17 cellular contexts compared by ENCODE assay signal in the genomic region with DNA sequence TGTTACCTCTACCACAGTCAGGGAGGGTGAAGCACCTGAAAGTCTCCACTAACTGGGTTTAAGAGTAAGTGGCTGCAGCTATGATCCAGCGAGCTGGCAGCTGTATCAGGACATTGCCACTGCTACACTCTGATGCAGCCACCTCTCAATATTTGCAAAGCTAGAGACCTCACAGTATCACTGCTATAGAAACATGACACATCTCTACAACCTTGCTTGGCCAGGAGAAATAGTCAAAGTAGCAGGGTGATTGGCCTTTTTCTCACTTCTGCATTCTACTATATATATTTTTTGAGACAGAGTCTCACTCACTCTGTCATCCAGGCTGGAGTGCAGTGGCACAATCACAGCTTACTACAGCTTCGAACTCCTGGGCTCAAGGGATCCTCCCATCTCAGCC. TPM values are rescaled to one million over a fixed set of nuclear protein-coding genes. Genes with fewer than 3 reads are reported as not detected.
DNase-seq lines count a peak whose midpoint lies in the region; ATAC-seq and TF ChIP-seq lines count a peak whose summit lies in the region.
"Had no signal": no experiment of that assay in that cellular context is flagged by ENCODE, and none has a peak within 500 bp of the region (broad histone marks: within the 10 kb centered on the region; RNA-seq: fewer than 3 reads in every experiment).

No MANE protein-coding gene starts in this region.

- H3K27ac Mint-ChIP-seq in activated B cell treated with CpG ODN at 0.5 μM for 24 hours (no peak overlapping the region), natural killer cell (no peak overlapping the region)
- no peak overlapping the region for H3K27ac Mint-ChIP-seq in activated CD4-positive, alpha-beta memory T cell treated with anti-CD3 and anti-CD28 coated beads, Interleukin-2, amount 10 ng/mL, durations not matched to agents 7 days and 5 days

- intact Hi-C loops in activated B cell treated with CpG ODN at 0.5 μM for 24 hours (cut with micrococcal nuclease) (loop anchor here (1.0 kb wide), 1 partner anchor 25 kb away; a partner anchor contains a TSS), natural killer cell (cut with micrococcal nuclease) (no loop called here)

- POLR2A ChIA-PET in activated B cell treated with CpG ODN at 0.5 μM for 24 hours (lab: Charles Lee) = interaction anchor here (0.6 to 2.6 kb wide), 3 partner anchors 25 to 893 kb away, joined by 3 to 22 read pairs (median 3); a partner anchor contains a TSS
- POLR2A ChIA-PET in activated CD4-positive, alpha-beta memory T cell treated with anti-CD3 and anti-CD28 coated beads, Interleukin-2, amount 10 ng/mL, durations not matched to agents 7 days and 5 days (lab: Charles Lee) = interaction anchor here (1.4 kb wide), 1 partner anchor 25 kb away, joined by 10 read pairs; a partner anchor contains a TSS

- peaks cover 4% of the 10 kb centered on the region for H3K4me1 Mint-ChIP-seq in activated B cell treated with CpG ODN at 0.5 μM for 24 hours
- H3K4me1 Mint-ChIP-seq in natural killer cell = peaks cover 0 to 11% of the 10 kb centered on the region in 2 donors
- no peaks in the 10 kb centered on the region for H3K4me1 Mint-ChIP-seq in activated CD4-positive, alpha-beta memory T cell treated with anti-CD3 and anti-CD28 coated beads, Interleukin-2, amount 10 ng/mL, durations not matched to agents 7 days and 5 days

- ATAC-seq in GM18499 (IDR thresholded peaks at IDR 0.05; ENCODE audit: insufficient read depth, unreplicated experiment) (peak; percentile 68), GM19468 (IDR thresholded peaks at IDR 0.05; ENCODE audit: extremely low read depth, unreplicated experiment) (peak; percentile 68), HG03095 (IDR thresholded peaks at IDR 0.05; ENCODE audit: unreplicated experiment) (peak; percentile 77), activated B cell treated with CpG ODN at 0.5 μM for 24 hours (ENCODE audit: low read depth) (peak; percentile 94), natural killer cell (no peak)
- ATAC-seq: activated T-cell treated with anti-CD3 and anti-CD28 coated beads, Interleukin-2, amount 50 U/mL, for 4 hours; HCT116; left cardiac atrium had no signal

- no peaks in the 10 kb centered on the region for H3K36me3 Mint-ChIP-seq in activated B cell treated with CpG ODN at 0.5 μM for 24 hours (ENCODE audit: low read depth)
- no peaks in the 10 kb centered on the region for H3K36me3 Mint-ChIP-seq in natural killer cell
- H3K36me3 Mint-ChIP-seq in activated CD4-positive, alpha-beta memory T cell treated with anti-CD3 and anti-CD28 coated beads, Interleukin-2, amount 10 ng/mL, durations not matched to agents 7 days and 5 days (ENCODE audit: low read depth) = no peaks in the 10 kb centered on the region

- TF ChIP-seq CTCF in activated B cell treated with CpG ODN at 0.5 μM for 24 hours (IDR thresholded peaks at IDR 0.05) (no peak), natural killer cell (IDR thresholded peaks at IDR 0.05) (no peak)

- H3K9me3 Mint-ChIP-seq in activated B cell treated with CpG ODN at 0.5 μM for 24 hours (no peaks in the 10 kb centered on the region), natural killer cell (no peaks in the 10 kb centered on the region)
- H3K9me3 Mint-ChIP-seq in activated CD4-positive, alpha-beta memory T cell treated with anti-CD3 and anti-CD28 coated beads, Interleukin-2, amount 10 ng/mL, durations not matched to agents 7 days and 5 days = no peaks in the 10 kb centered on the region
- H3K9me3 Mint-ChIP-seq: activated T-cell treated with anti-CD3 and anti-CD28 coated beads, Interleukin-2, amount 50 U/mL, for 4 hours had no signal

- no peak overlapping the region for H3K4me3 Mint-ChIP-seq in activated B cell treated with CpG ODN at 0.5 μM for 24 hours
- no peak overlapping the region for H3K4me3 Mint-ChIP-seq in natural killer cell
- H3K4me3 Mint-ChIP-seq in activated CD4-positive, alpha-beta memory T cell treated with anti-CD3 and anti-CD28 coated beads, Interleukin-2, amount 10 ng/mL, durations not matched to agents 7 days and 5 days = no peak overlapping the region
- H3K4me3 Mint-ChIP-seq: activated T-cell treated with anti-CD3 and anti-CD28 coated beads, Interleukin-2, amount 50 U/mL, for 4 hours had no signal

- peaks cover 4% of the 10 kb centered on the region for H3K27me3 Mint-ChIP-seq in activated B cell treated with CpG ODN at 0.5 μM for 24 hours
- peaks cover 0 to 26% of the 10 kb centered on the region in 2 donors for H3K27me3 Mint-ChIP-seq in natural killer cell (ENCODE audit: low read depth in 2 of 2)
- H3K27me3 Mint-ChIP-seq in activated CD4-positive, alpha-beta memory T cell treated with anti-CD3 and anti-CD28 coated beads, Interleukin-2, amount 10 ng/mL, durations not matched to agents 7 days and 5 days = peaks cover 44% of the 10 kb centered on the region

- CTCF ChIA-PET in activated B cell treated with CpG ODN at 0.5 μM for 24 hours (lab: Charles Lee) = interaction anchor here (0.6 to 17.1 kb wide), 5 partner anchors 9 to 229 kb away, joined by 3 to 284 read pairs (median 3); a partner anchor contains a TSS
- CTCF ChIA-PET in activated CD4-positive, alpha-beta memory T cell treated with anti-CD3 and anti-CD28 coated beads, Interleukin-2, amount 10 ng/mL, durations not matched to agents 7 days and 5 days (lab: Charles Lee) = interaction anchor here (1.3 to 3.1 kb wide), 6 partner anchors 8 to 71 kb away, joined by 3 to 12 read pairs (median 4); a partner anchor contains a TSS

- no peak for DNase-seq in activated B cell treated with CpG ODN at 0.5 μM for 24 hours
- no peak for DNase-seq in natural killer cell
- no peak for DNase-seq in activated gamma-delta T cell treated with Interleukin-2 at 50 U/mL for 16 hours
- DNase-seq in activated CD4-positive, alpha-beta memory T cell treated with anti-CD3 and anti-CD28 coated beads, Interleukin-2, amount 10 ng/mL, durations not matched to agents 7 days and 5 days = no peak
- DNase-seq in NCI-H187 treated with DMSO at 0.1 percent for 48 hours (lab: John Stamatoyannopoulos, UW) = no peak
- DNase-seq: activated T-cell treated with anti-CD3 and anti-CD28 coated beads, Interleukin-2, amount 50 U/mL, for 4 hours; effector CD8-positive, alpha-beta T cell; hypothalamus; left cardiac atrium; NCI-H1092 treated with DMSO at 0.1 percent for 48 hours; NCI-H2227 treated with DMSO at 0.1 percent for 48 hours; stimulated activated naive CD4-positive, alpha-beta T cell treated with Interleukin-2 at 50 U/mL for 16 hours; uterus had no signal

RNA-seq across cellular contexts. Expression of a gene that starts 9.3 kb away (rescaled TPM):
- total RNA-seq in activated B cell treated with CpG ODN at 0.5 μM for 24 hours (74.7 and 84.3 TPM in 2 replicates), natural killer cell (10 to 100 TPM; 54.2 to 82.6 (median 58.7) TPM)
- total RNA-seq in activated CD4-positive, alpha-beta memory T cell treated with anti-CD3 and anti-CD28 coated beads, Interleukin-2, amount 10 ng/mL, durations not matched to agents 7 days and 5 days = 10 to 100 TPM; 34.7 to 34.9 TPM

RNA-seq across cellular contexts. Expression of a gene that starts 24.8 kb away (rescaled TPM):
- total RNA-seq in activated B cell treated with CpG ODN at 0.5 μM for 24 hours (355 and 366 TPM in 2 replicates), natural killer cell (100 to 1,000 TPM; 326 to 375 (median 366) TPM)
- 100 to 1,000 TPM; 600 to 613 TPM for total RNA-seq in activated CD4-positive, alpha-beta memory T cell treated with anti-CD3 and anti-CD28 coated beads, Interleukin-2, amount 10 ng/mL, durations not matched to agents 7 days and 5 days

Comparison
In these comparisons a context has a peak if more than half of its experiments do, and no peak if none do; other contexts are left out.
1. ATAC-seq: peak in GM18499 (single experiment), GM19468 (single experiment), HG03095 (single experiment) and activated B cell treated with CpG ODN at 0.5 μM for 24 hours (single experiment); none in natural killer cell (0 of 3).